ENCODE assay signal across 8 cellular contexts in the genomic region with DNA sequence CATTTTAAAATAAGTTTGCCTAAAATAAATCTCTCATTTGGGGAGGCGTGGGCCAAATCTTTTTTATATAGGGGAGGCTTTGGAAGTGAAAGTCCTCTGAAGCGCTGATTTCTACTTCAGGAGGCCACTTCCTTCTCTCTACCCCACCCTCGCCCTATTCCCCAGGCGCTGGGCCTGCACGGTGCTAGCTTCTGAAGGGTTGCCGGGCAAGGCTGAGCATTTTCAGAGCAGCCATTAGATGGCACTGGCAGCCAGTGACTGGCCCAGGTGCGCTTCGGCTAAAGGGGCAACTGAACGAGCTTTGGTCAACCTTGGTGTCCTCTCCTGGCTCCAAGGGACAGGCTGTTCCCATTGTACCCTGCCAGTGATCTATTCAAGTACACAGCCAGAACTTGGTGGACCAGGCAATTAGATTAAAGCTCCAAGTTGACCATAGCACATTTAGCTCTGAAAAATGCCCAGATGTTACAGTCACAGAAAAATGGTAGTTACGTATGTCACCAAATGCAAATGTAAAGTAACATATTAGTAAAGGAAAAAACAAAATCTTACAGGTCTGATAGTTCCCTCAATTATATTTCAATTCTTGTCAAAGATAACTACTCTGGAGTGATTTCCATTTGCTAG. TPM values are rescaled to one million over a fixed set of nuclear protein-coding genes. Genes with fewer than 3 reads are reported as not detected.
DNase-seq lines count a peak whose midpoint lies in the region; ATAC-seq and TF ChIP-seq lines count a peak whose summit lies in the region.

No MANE protein-coding gene starts in this region.

- peak; percentile 70 for ATAC-seq in GM21528 (IDR thresholded peaks at IDR 0.05; ENCODE audit: low FRiP score, unreplicated experiment)

- TF ChIP-seq CTCF in astrocyte of the spinal cord (IDR thresholded peaks at IDR 0.05; ENCODE audit: low read depth, low read length) (peak; percentile 36), neural cell (IDR thresholded peaks at IDR 0.05; ENCODE audit: poor library complexity, severe bottlenecking) (peak; percentile 54), coronary artery (IDR thresholded peaks at IDR 0.05) (no peak)

- no peaks in the 10 kb centered on the region for H3K9me2 ChIP-seq in neural cell (ENCODE audit: insufficient read depth, low read length)

- peaks cover 16 to 28% (median 22%) of the 10 kb centered on the region in 3 donors for H3K4me1 Mint-ChIP-seq in IgD-negative memory B cell

- no peaks in the 10 kb centered on the region for H3F3A ChIP-seq in neural cell (ENCODE audit: insufficient read depth, low read length, poor library complexity, severe bottlenecking)

- no peaks in the 10 kb centered on the region for H3K9me3 Mint-ChIP-seq in IgD-negative memory B cell

- no peaks in the 10 kb centered on the region for H3K36me3 ChIP-seq in neural cell (ENCODE audit: insufficient read depth, low read length)

- peak overlapping the region; percentile 33 to 80 (median 55) for H3K4me3 Mint-ChIP-seq in IgD-negative memory B cell

- H3K27me3 ChIP-seq in neural cell (ENCODE audit: insufficient read depth, low read depth, low read length), result peaks cover 41% of the 10 kb centered on the region

- DNase-seq in DMS 273 (lab: John Stamatoyannopoulos, UW; ENCODE audit: unreplicated experiment), result peak; percentile 57
- DNase-seq in DMS 273 treated with DMSO at 0.1 percent for 48 hours (lab: John Stamatoyannopoulos, UW), result no peak
- DNase-seq in SK-MEL-5 (ENCODE audit: low read depth, low spot score), result peak; percentile 83
- no peak for DNase-seq in astrocyte of the spinal cord (ENCODE audit: low read depth, low spot score)
- no peak for DNase-seq in coronary artery (ENCODE audit: low spot score)

- H3K27ac Mint-ChIP-seq in IgD-negative memory B cell, result peak overlapping the region in 2 of 3 donors; percentile 16 to 67

- H3K9ac ChIP-seq in neural cell (ENCODE audit: low read length), result no peak overlapping the region

- H2AFZ ChIP-seq in neural cell (ENCODE audit: low read depth, low read length), result no peak overlapping the region

- no peaks in the 10 kb centered on the region for H3K79me2 ChIP-seq in neural cell (replicated peaks; ENCODE audit: insufficient read depth, low read length)

- TF ChIP-seq EP300 in neural cell (conservative IDR thresholded peaks at IDR 0.05; ENCODE audit: poor library complexity, severe bottlenecking), result no peak

- H3K36me3 Mint-ChIP-seq in IgD-negative memory B cell, result no peaks in the 10 kb centered on the region

- in situ Hi-C loops in SK-MEL-5 (cut with HindIII; ENCODE audit: low pct_unique_long_range_greater_than_20kb, low sequenced_read_pairs) (no loop called here), astrocyte of the spinal cord (cut with HindIII; ENCODE audit: low sequenced_read_pairs) (no loop called here)

- no peaks in the 10 kb centered on the region for H4K20me1 ChIP-seq in neural cell (ENCODE audit: insufficient read depth)

- H3K27me3 Mint-ChIP-seq in IgD-negative memory B cell, result peaks cover 25% of the 10 kb centered on the region

- no peak overlapping the region for H3K27ac ChIP-seq in neural cell (ENCODE audit: low read length)
- no peak overlapping the region for H3K27ac ChIP-seq in coronary artery

- no peak overlapping the region for H3K4me2 ChIP-seq in neural cell (ENCODE audit: low read length)

- H3K9me3 ChIP-seq in neural cell (ENCODE audit: low read length), result no peaks in the 10 kb centered on the region

- peak; percentile 50 for TF ChIP-seq RAD21 in neural cell (conservative IDR thresholded peaks at IDR 0.05)

- H3K4me3 ChIP-seq in astrocyte of the spinal cord (ENCODE audit: low read depth, low read length) (no peak overlapping the region), neural cell (ENCODE audit: low read length) (no peak overlapping the region), coronary artery (no peak overlapping the region)

TF ChIP-seq in neural cell, 6 proteins besides CTCF, POLR2A, EP300 and RAD21:
- TF ChIP-seq POLR2AphosphoS5 (IDR thresholded peaks at IDR 0.05) (no peak), SMC3 (conservative IDR thresholded peaks at IDR 0.05; ENCODE audit: poor library complexity) (no peak), TAF1 (IDR thresholded peaks at IDR 0.05; ENCODE audit: low read depth) (no peak), MXI1 (conservative IDR thresholded peaks at IDR 0.05; ENCODE audit: poor library complexity, severe bottlenecking) (no peak)
- TF ChIP-seq, protein P1, sequence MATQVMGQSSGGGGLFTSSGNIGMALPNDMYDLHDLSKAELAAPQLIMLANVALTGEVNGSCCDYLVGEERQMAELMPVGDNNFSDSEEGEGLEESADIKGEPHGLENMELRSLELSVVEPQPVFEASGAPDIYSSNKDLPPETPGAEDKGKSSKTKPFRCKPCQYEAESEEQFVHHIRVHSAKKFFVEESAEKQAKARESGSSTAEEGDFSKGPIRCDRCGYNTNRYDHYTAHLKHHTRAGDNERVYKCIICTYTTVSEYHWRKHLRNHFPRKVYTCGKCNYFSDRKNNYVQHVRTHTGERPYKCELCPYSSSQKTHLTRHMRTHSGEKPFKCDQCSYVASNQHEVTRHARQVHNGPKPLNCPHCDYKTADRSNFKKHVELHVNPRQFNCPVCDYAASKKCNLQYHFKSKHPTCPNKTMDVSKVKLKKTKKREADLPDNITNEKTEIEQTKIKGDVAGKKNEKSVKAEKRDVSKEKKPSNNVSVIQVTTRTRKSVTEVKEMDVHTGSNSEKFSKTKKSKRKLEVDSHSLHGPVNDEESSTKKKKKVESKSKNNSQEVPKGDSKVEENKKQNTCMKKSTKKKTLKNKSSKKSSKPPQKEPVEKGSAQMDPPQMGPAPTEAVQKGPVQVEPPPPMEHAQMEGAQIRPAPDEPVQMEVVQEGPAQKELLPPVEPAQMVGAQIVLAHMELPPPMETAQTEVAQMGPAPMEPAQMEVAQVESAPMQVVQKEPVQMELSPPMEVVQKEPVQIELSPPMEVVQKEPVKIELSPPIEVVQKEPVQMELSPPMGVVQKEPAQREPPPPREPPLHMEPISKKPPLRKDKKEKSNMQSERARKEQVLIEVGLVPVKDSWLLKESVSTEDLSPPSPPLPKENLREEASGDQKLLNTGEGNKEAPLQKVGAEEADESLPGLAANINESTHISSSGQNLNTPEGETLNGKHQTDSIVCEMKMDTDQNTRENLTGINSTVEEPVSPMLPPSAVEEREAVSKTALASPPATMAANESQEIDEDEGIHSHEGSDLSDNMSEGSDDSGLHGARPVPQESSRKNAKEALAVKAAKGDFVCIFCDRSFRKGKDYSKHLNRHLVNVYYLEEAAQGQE (IDR thresholded peaks at IDR 0.05; ENCODE audit: borderline replicate concordance), result no peak

RNA-seq across cellular contexts. Expression of a gene that starts 2.3 kb away (rescaled TPM):
- 10.1 TPM for polyA plus RNA-seq in IgD-negative memory B cell
- not detected in 2 replicates for total RNA-seq in SK-MEL-5 (2014; rRNA removed; shearing (Covaris generic))
- not detected in 2 replicates for polyA plus RNA-seq in SK-MEL-5 (2015; cell fraction: cytosol; rRNA removed)
- polyA plus RNA-seq in SK-MEL-5 (2015; cell fraction: nucleus; rRNA removed), result not detected in 2 replicates
- not detected in 2 replicates for polyA plus RNA-seq in neural cell
- not detected in 2 replicates for polyA minus RNA-seq in neural cell

Comparison
In these comparisons a context has a peak if more than half of its experiments do, and no peak if none do; other contexts are left out.
1. DNase-seq: peak in DMS 273 (single experiment) and SK-MEL-5 (single experiment); none in DMS 273 treated with DMSO at 0.1 percent for 48 hours (single experiment), astrocyte of the spinal cord (single experiment) and coronary artery (single experiment).
2. RNA of a gene that starts 2.3 kb away (polyA plus RNA-seq): 10.1 TPM in IgD-negative memory B cell (single experiment); not detected in neural cell; every median in the first group is over 10 times any median in the second.